10 cellular contexts compared by ENCODE assay signal in the genomic region with DNA sequence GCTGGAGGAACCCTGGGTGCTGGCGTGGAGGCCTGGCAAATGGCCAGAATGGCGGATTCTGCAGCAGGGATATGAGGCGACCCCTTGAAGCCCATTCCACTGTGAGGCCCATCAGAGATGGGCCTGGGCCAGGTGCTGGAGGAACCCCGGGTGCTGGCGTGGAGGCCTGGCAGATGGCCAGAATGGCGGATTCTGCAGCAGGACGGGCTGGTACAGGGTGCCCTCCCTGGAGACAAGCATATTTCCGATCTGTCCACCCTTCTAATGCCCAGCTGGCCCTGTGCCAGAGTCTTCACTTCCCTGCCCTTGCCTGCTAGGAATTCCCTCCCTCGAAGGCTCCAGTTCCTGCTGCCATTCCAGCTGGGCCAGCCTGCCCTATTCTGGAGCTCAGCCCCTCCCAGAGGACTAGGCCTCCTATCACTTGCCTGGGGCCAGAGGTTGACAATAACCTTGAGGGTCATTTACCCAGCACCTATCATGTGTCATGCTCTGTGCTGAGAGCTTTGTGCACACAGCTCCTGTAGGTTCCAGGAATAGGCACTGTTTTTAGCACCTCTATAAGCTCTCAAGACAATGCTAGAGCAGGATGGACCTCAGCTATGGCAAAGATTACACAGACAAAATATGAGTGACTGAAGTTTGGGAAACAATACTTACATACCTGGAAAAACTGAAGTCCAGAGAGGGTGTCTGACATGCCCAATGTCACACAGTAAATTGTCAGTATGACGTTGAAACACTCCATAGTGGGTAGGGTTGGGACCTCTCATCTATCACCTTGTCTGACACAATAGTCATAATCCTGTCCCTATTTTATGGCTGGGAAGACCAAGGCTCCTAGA. TPM values are rescaled to one million over a fixed set of nuclear protein-coding genes. Genes with fewer than 3 reads are reported as not detected.
DNase-seq lines count a peak whose midpoint lies in the region; ATAC-seq and TF ChIP-seq lines count a peak whose summit lies in the region.
"Had no signal": no experiment of that assay in that cellular context is flagged by ENCODE, and none has a peak within 500 bp of the region (broad histone marks: within the 10 kb centered on the region; RNA-seq: fewer than 3 reads in every experiment).

No MANE protein-coding gene starts in this region.

- no peaks in the 10 kb centered on the region for H3K9me3 ChIP-seq in CD8-positive, alpha-beta T cell (ENCODE audit: low read length)

- H3K27me3 Mint-ChIP-seq in Calu3 (ENCODE audit: unreplicated experiment) = peaks cover 92% of the 10 kb centered on the region
- no peaks in the 10 kb centered on the region for H3K27me3 Mint-ChIP-seq in natural killer cell treated with Interleukin-12 subunit alpha and Interleukin-12 subunit beta and Interleukin-15 and Interleukin-18, amount 100 ng/mL, for 72 hours
- H3K27me3 Mint-ChIP-seq in CD8-positive, alpha-beta T cell (ENCODE audit: low read depth) = no peaks in the 10 kb centered on the region

- H3K4me1 Mint-ChIP-seq in Calu3 (ENCODE audit: low read depth, unreplicated experiment) = no peaks in the 10 kb centered on the region
- no peaks in the 10 kb centered on the region for H3K4me1 Mint-ChIP-seq in natural killer cell treated with Interleukin-12 subunit alpha and Interleukin-12 subunit beta and Interleukin-15 and Interleukin-18, amount 100 ng/mL, for 72 hours (ENCODE audit: low read depth in 2 of 2)
- H3K4me1 Mint-ChIP-seq in CD8-positive, alpha-beta T cell (ENCODE audit: low read depth) = peaks cover 25% of the 10 kb centered on the region

- no peak for ATAC-seq in HG03442 (IDR thresholded peaks at IDR 0.05; ENCODE audit: unreplicated experiment)
- ATAC-seq in natural killer cell treated with Interleukin-12 subunit alpha and Interleukin-12 subunit beta and Interleukin-15 and Interleukin-18, amount 100 ng/mL, for 72 hours = no peak
- ATAC-seq in CD8-positive, alpha-beta T cell = no peak

- H3K9me3 Mint-ChIP-seq in Calu3 (ENCODE audit: low read depth, unreplicated experiment) = no peaks in the 10 kb centered on the region
- no peaks in the 10 kb centered on the region for H3K9me3 Mint-ChIP-seq in natural killer cell treated with Interleukin-12 subunit alpha and Interleukin-12 subunit beta and Interleukin-15 and Interleukin-18, amount 100 ng/mL, for 72 hours
- no peaks in the 10 kb centered on the region for H3K9me3 Mint-ChIP-seq in CD8-positive, alpha-beta T cell

- H3K36me3 ChIP-seq in CD8-positive, alpha-beta T cell (ENCODE audit: insufficient read depth, low read length) = no peaks in the 10 kb centered on the region

- BruUV-seq in Calu3 (replicated peaks; lab: Mats Ljungman, UMichigan) = no TSS peak

- H3K27me3 ChIP-seq in CD8-positive, alpha-beta T cell (ENCODE audit: insufficient read depth, low read length) = no peaks in the 10 kb centered on the region

- POLR2A ChIA-PET in CD8-positive, alpha-beta T cell (lab: Charles Lee) = no interaction called here

- intact Hi-C loops in Calu3 (cut with micrococcal nuclease; ENCODE audit: unreplicated experiment) = no loop called here
- intact Hi-C loops in CD8-positive, alpha-beta T cell (cut with DNase I, micrococcal nuclease) = no loop called here

- CTCF ChIA-PET in Calu3 (lab: Charles Lee) = interaction anchor here (0.5 kb wide), 1 partner anchor 17 kb away, joined by 3 read pairs; no protein-coding TSS in a partner anchor
- CTCF ChIA-PET in CD8-positive, alpha-beta T cell (lab: Charles Lee) = interaction anchor here (0.7 to 2.2 kb wide), 4 partner anchors 9 to 114 kb away, joined by 3 to 12 read pairs (median 4); a partner anchor contains a TSS

- no peak overlapping the region for H3K27ac Mint-ChIP-seq in Calu3 (ENCODE audit: unreplicated experiment)
- peak overlapping the region in 1 of 2 donors; percentile 63 for H3K27ac Mint-ChIP-seq in natural killer cell treated with Interleukin-12 subunit alpha and Interleukin-12 subunit beta and Interleukin-15 and Interleukin-18, amount 100 ng/mL, for 72 hours
- no peak overlapping the region for H3K27ac Mint-ChIP-seq in CD8-positive, alpha-beta T cell

- TF ChIP-seq CTCF in Calu3 (IDR thresholded peaks at IDR 0.05; ENCODE audit: unreplicated experiment) = no peak
- no peak for TF ChIP-seq CTCF in CD8-positive, alpha-beta T cell (IDR thresholded peaks at IDR 0.05)

- DNase-seq in Calu3 (peak; percentile 40), NCI-H1092 treated with DMSO at 0.1 percent for 48 hours (lab: John Stamatoyannopoulos, UW) (peak; percentile 68), dermis blood vessel endothelial cell (peak; percentile 4), pons (ENCODE audit: low spot score) (peak; percentile 17)
- DNase-seq in natural killer cell treated with Interleukin-12 subunit alpha and Interleukin-12 subunit beta and Interleukin-15 and Interleukin-18, amount 100 ng/mL, for 72 hours (ENCODE audit: low spot score) = no peak
- no peak for DNase-seq in CD8-positive, alpha-beta T cell
- DNase-seq: activated T-cell treated with anti-CD3 and anti-CD28 coated beads, Interleukin-2, amount 50 U/mL, for 1 hour; KBM-7 had no signal

- H3K4me3 ChIP-seq in CD8-positive, alpha-beta T cell (ENCODE audit: low read depth, low read length) = no peak overlapping the region
- H3K4me3 ChIP-seq: smooth muscle cell had no signal

- no peak overlapping the region for H3K27ac ChIP-seq in CD8-positive, alpha-beta T cell (ENCODE audit: low read depth, low read length)

- no peak overlapping the region for H3K4me3 Mint-ChIP-seq in Calu3 (ENCODE audit: low read depth, unreplicated experiment)
- H3K4me3 Mint-ChIP-seq in natural killer cell treated with Interleukin-12 subunit alpha and Interleukin-12 subunit beta and Interleukin-15 and Interleukin-18, amount 100 ng/mL, for 72 hours = no peak overlapping the region
- H3K4me3 Mint-ChIP-seq in CD8-positive, alpha-beta T cell = no peak overlapping the region

- peaks cover 8% of the 10 kb centered on the region for H3K36me3 Mint-ChIP-seq in Calu3 (ENCODE audit: insufficient read depth, unreplicated experiment)
- no peaks in the 10 kb centered on the region for H3K36me3 Mint-ChIP-seq in natural killer cell treated with Interleukin-12 subunit alpha and Interleukin-12 subunit beta and Interleukin-15 and Interleukin-18, amount 100 ng/mL, for 72 hours
- no peaks in the 10 kb centered on the region for H3K36me3 Mint-ChIP-seq in CD8-positive, alpha-beta T cell

- H3K4me1 ChIP-seq in CD8-positive, alpha-beta T cell (ENCODE audit: insufficient read depth, low read length) = no peaks in the 10 kb centered on the region

RNA-seq across cellular contexts. Expression of a gene that starts 21.4 kb away (rescaled TPM):
- total RNA-seq in Calu3 (2022) (not detected in 2 replicates), dermis blood vessel endothelial cell (not detected in 2 replicates)
- total RNA-seq in natural killer cell treated with Interleukin-12 subunit alpha and Interleukin-12 subunit beta and Interleukin-15 and Interleukin-18, amount 100 ng/mL, for 72 hours = not detected
- total RNA-seq in CD8-positive, alpha-beta T cell = not detected
- total RNA-seq: smooth muscle cell had no signal

RNA-seq across cellular contexts. Expression of a gene that starts 24.7 kb away (rescaled TPM):
- total RNA-seq in Calu3 (2022) (not detected in 2 replicates), dermis blood vessel endothelial cell (not detected in 2 replicates)
- total RNA-seq in natural killer cell treated with Interleukin-12 subunit alpha and Interleukin-12 subunit beta and Interleukin-15 and Interleukin-18, amount 100 ng/mL, for 72 hours = not detected
- not detected for total RNA-seq in CD8-positive, alpha-beta T cell
- total RNA-seq: smooth muscle cell had no signal

RNA-seq across cellular contexts. Expression of a gene that starts 48.6 kb away (rescaled TPM):
- not detected in 2 replicates for total RNA-seq in Calu3 (2022)
- not detected in 2 replicates for total RNA-seq in dermis blood vessel endothelial cell
- not detected for total RNA-seq in natural killer cell treated with Interleukin-12 subunit alpha and Interleukin-12 subunit beta and Interleukin-15 and Interleukin-18, amount 100 ng/mL, for 72 hours
- total RNA-seq in CD8-positive, alpha-beta T cell = not detected
- total RNA-seq: smooth muscle cell had no signal

Comparison
In these comparisons a context has a peak if more than half of its experiments do, and no peak if none do; other contexts are left out.
1. DNase-seq: peak in Calu3 (single experiment), NCI-H1092 treated with DMSO at 0.1 percent for 48 hours (single experiment), dermis blood vessel endothelial cell (single experiment) and pons (single experiment); none in natural killer cell treated with Interleukin-12 subunit alpha and Interleukin-12 subunit beta and Interleukin-15 and Interleukin-18, amount 100 ng/mL, for 72 hours (single experiment) and CD8-positive, alpha-beta T cell (0 of 7).